In genomic region chr1:95309031-95309459, GRCh38 we compare ENCODE assay signal across 1 cellular context.
TF ChIP-seq lines count a peak whose summit lies in the region.

No MANE protein-coding gene starts in this region.

TF ChIP-seq in neural cell, 6 proteins besides CTCF, POLR2A, EP300 and RAD21 (continued from another document):
- TF ChIP-seq, protein P1, sequence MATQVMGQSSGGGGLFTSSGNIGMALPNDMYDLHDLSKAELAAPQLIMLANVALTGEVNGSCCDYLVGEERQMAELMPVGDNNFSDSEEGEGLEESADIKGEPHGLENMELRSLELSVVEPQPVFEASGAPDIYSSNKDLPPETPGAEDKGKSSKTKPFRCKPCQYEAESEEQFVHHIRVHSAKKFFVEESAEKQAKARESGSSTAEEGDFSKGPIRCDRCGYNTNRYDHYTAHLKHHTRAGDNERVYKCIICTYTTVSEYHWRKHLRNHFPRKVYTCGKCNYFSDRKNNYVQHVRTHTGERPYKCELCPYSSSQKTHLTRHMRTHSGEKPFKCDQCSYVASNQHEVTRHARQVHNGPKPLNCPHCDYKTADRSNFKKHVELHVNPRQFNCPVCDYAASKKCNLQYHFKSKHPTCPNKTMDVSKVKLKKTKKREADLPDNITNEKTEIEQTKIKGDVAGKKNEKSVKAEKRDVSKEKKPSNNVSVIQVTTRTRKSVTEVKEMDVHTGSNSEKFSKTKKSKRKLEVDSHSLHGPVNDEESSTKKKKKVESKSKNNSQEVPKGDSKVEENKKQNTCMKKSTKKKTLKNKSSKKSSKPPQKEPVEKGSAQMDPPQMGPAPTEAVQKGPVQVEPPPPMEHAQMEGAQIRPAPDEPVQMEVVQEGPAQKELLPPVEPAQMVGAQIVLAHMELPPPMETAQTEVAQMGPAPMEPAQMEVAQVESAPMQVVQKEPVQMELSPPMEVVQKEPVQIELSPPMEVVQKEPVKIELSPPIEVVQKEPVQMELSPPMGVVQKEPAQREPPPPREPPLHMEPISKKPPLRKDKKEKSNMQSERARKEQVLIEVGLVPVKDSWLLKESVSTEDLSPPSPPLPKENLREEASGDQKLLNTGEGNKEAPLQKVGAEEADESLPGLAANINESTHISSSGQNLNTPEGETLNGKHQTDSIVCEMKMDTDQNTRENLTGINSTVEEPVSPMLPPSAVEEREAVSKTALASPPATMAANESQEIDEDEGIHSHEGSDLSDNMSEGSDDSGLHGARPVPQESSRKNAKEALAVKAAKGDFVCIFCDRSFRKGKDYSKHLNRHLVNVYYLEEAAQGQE (IDR thresholded peaks at IDR 0.05; ENCODE audit: borderline replicate concordance): peak; percentile 92
- TF ChIP-seq MXI1 (conservative IDR thresholded peaks at IDR 0.05; ENCODE audit: poor library complexity, severe bottlenecking) (no peak), POLR2AphosphoS5 (IDR thresholded peaks at IDR 0.05) (peak; percentile 24)
TF ChIP-seq in neural cell: peak in this region for 3.
